Comparison of ENCODE assay signal across 8 cellular contexts in genomic region chr3:11820540-11821041, GRCh38. TPM values are rescaled to one million over a fixed set of nuclear protein-coding genes. Genes with fewer than 3 reads are reported as not detected.
A peak's percentile ranks its signal among the peaks of the same experiment; 100 is the strongest.
DNase-seq lines count a peak whose midpoint lies in the region; ATAC-seq and TF ChIP-seq lines count a peak whose summit lies in the region.

No MANE protein-coding gene starts in this region.

- CTCF ChIA-PET in activated CD4-positive, alpha-beta T cell treated with anti-CD3 and anti-CD28 coated beads, Interleukin-2, amount 10 ng/mL, durations not matched to agents 7 days and 5 days (lab: Charles Lee), result interaction anchor here (1.5 kb wide), 1 partner anchor 16 kb away, joined by 5 read pairs; no protein-coding TSS in a partner anchor

- no peaks in the 10 kb centered on the region for H3K9me3 Mint-ChIP-seq in activated CD4-positive, alpha-beta T cell treated with anti-CD3 and anti-CD28 coated beads, Interleukin-2, amount 10 ng/mL, durations not matched to agents 7 days and 5 days

- TF ChIP-seq CTCF in GM12873 (IDR thresholded peaks at IDR 0.05; ENCODE audit: insufficient read depth, low read depth, low read length, missing control alignments), result peak; percentile 36

- no peak overlapping the region for H3K27ac Mint-ChIP-seq in activated CD4-positive, alpha-beta T cell treated with anti-CD3 and anti-CD28 coated beads, Interleukin-2, amount 10 ng/mL, durations not matched to agents 7 days and 5 days

- ATAC-seq in GM21576 (IDR thresholded peaks at IDR 0.05; ENCODE audit: unreplicated experiment), result peak; percentile 71

- peak; percentile 35 for DNase-seq in NCI-H69 (lab: John Stamatoyannopoulos, UW)
- DNase-seq in islet precursor cell, result peak; percentile 61
- no peak for DNase-seq in CD1c-positive myeloid dendritic cell (ENCODE audit: extremely low spot score)
- DNase-seq in medulla oblongata (ENCODE audit: extremely low spot score), result no peak
- DNase-seq in activated CD4-positive, alpha-beta T cell treated with anti-CD3 and anti-CD28 coated beads, Interleukin-2, amount 10 ng/mL, durations not matched to agents 7 days and 5 days, result no peak
- DNase-seq in activated gamma-delta T cell (lab: John Stamatoyannopoulos, UW), result no peak

- POLR2A ChIA-PET in activated CD4-positive, alpha-beta T cell treated with anti-CD3 and anti-CD28 coated beads, Interleukin-2, amount 10 ng/mL, durations not matched to agents 7 days and 5 days (lab: Charles Lee), result no interaction called here

- peaks cover 16% of the 10 kb centered on the region for H3K4me1 Mint-ChIP-seq in activated CD4-positive, alpha-beta T cell treated with anti-CD3 and anti-CD28 coated beads, Interleukin-2, amount 10 ng/mL, durations not matched to agents 7 days and 5 days

- H3K36me3 Mint-ChIP-seq in activated CD4-positive, alpha-beta T cell treated with anti-CD3 and anti-CD28 coated beads, Interleukin-2, amount 10 ng/mL, durations not matched to agents 7 days and 5 days (ENCODE audit: low read depth), result peaks cover 29% of the 10 kb centered on the region

- no peaks in the 10 kb centered on the region for H3K27me3 Mint-ChIP-seq in activated CD4-positive, alpha-beta T cell treated with anti-CD3 and anti-CD28 coated beads, Interleukin-2, amount 10 ng/mL, durations not matched to agents 7 days and 5 days

- no peak overlapping the region for H3K4me3 Mint-ChIP-seq in activated CD4-positive, alpha-beta T cell treated with anti-CD3 and anti-CD28 coated beads, Interleukin-2, amount 10 ng/mL, durations not matched to agents 7 days and 5 days

RNA-seq across cellular contexts. Expression of gene TAMM41, which starts 26.1 kb away (rescaled TPM):
- total RNA-seq in activated CD4-positive, alpha-beta T cell treated with anti-CD3 and anti-CD28 coated beads, Interleukin-2, amount 10 ng/mL, durations not matched to agents 7 days and 5 days, result 10 to 100 TPM; 25.8 to 26.6 TPM

Comparison
In these comparisons a context has a peak if more than half of its experiments do, and no peak if none do; other contexts are left out.
1. DNase-seq: peak in NCI-H69 (single experiment) and islet precursor cell (single experiment); none in CD1c-positive myeloid dendritic cell (single experiment), medulla oblongata (single experiment), activated CD4-positive, alpha-beta T cell treated with anti-CD3 and anti-CD28 coated beads, Interleukin-2, amount 10 ng/mL, durations not matched to agents 7 days and 5 days (single experiment) and activated gamma-delta T cell (single experiment).